22 cellular contexts compared by ENCODE assay signal in the genomic region with DNA sequence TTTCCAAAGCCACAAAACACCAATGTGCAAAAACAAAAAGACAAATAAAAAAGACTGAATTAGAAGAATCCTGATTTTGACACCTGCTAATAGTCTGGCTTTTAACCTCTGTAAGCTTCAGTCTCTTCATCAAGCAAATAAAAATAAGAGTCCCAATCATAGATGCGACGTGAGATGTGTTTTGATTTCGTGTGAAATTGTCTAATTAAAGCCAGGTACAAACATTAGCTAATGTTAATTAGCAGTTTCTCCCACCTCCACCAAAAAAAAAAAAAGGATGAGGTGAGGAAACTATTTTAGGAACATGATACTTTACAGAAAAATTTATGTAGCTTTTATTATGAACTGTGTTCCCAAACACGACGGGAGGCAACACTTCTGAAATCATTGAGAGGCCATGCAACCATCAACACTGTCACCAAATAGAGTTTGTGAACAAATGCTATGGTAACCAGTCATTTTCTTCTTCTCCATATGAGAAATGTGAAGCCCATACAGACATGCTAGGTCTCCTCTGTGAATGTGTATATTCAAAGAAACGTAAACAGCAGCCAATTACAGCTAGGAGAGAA. TPM values are rescaled to one million over a fixed set of nuclear protein-coding genes. Genes with fewer than 3 reads are reported as not detected.
DNase-seq lines count a peak whose midpoint lies in the region; ATAC-seq, FAIRE-seq and TF ChIP-seq lines count a peak whose summit lies in the region.
"Had no signal": no experiment of that assay in that cellular context is flagged by ENCODE, and none has a peak within 500 bp of the region (broad histone marks: within the 10 kb centered on the region; RNA-seq: fewer than 3 reads in every experiment).

No MANE protein-coding gene starts in this region.

- CTCF ChIA-PET in endothelial cell of umbilical vein (lab: Charles Lee) = interaction anchor here (0.7 to 3.4 kb wide), 9 partner anchors 13 to 481 kb away, joined by 3 to 20 read pairs (median 4); no protein-coding TSS in a partner anchor
- CTCF ChIA-PET in activated CD8-positive, alpha-beta T cell treated with anti-CD3 and anti-CD28 coated beads, Interleukin-2, amount 10 ng/mL, durations not matched to agents 7 days and 5 days (lab: Charles Lee) = interaction anchor here (1.5 to 1.9 kb wide), 2 partner anchors 41 to 43 kb away, joined by 3 to 7 read pairs; no protein-coding TSS in a partner anchor

- H3K4me3 ChIP-seq in HUES64 (ENCODE audit: low read length) = peak overlapping the region; percentile 33; the same call in 1 of the 2 replicates
- H3K4me3 ChIP-seq in endothelial cell of umbilical vein (replicated peaks in 1 of 3; ENCODE audit: insufficient read depth in 1 of 3, low read depth in 1 of 3, low read length in 3 of 3) = no peak overlapping the region
- H3K4me3 ChIP-seq in BE2C (ENCODE audit: low read depth, low read length) = no peak overlapping the region
- H3K4me3 ChIP-seq: ascending aorta, coronary artery, SJCRH30 had no signal

- WGBS in HUES64 = 66% methylated on average over 6 of the region's 6 CpGs

- no peaks in the 10 kb centered on the region for H4K20me1 ChIP-seq in endothelial cell of umbilical vein (replicated peaks; ENCODE audit: control insufficient read depth, extremely low read depth, insufficient read depth, low read length)

- peak; percentile 48 for DNase-seq in COR-L47 (lab: John Stamatoyannopoulos, UW)
- DNase-seq in NCI-H748 (lab: John Stamatoyannopoulos, UW; ENCODE audit: unreplicated experiment) = peak; percentile 88
- DNase-seq in endothelial cell of umbilical vein (ENCODE audit: low read depth, low spot score) = no peak
- DNase-seq in BE2C = no peak
- no peak for DNase-seq in H54 (ENCODE audit: insufficient read length, low spot score)
- DNase-seq in activated CD8-positive, alpha-beta T cell treated with anti-CD3 and anti-CD28 coated beads, Interleukin-2, amount 10 ng/mL, durations not matched to agents 7 days and 5 days = no peak
- DNase-seq in SHP77 (lab: John Stamatoyannopoulos, UW) = no peak
- DNase-seq: activated CD4-positive, alpha-beta T cell treated with anti-CD3 and anti-CD28 coated beads, Interleukin-2, amount 10 ng/mL, durations not matched to agents 24 days and 14 days; activated naive CD4-positive, alpha-beta T cell treated with anti-CD3 and anti-CD28 coated beads for 36 hours; activated T-cell treated with anti-CD3 and anti-CD28 coated beads for 4 hours; CD8-positive, alpha-beta T cell; GF-D8; glutamatergic neuron; islet precursor cell; SJCRH30; stimulated activated CD4-positive, alpha-beta T cell treated with anti-CD3 and anti-CD28 coated beads, Interleukin-2, amount 100 ng/mL, for 24 hours had no signal

- H3K9me1 ChIP-seq in endothelial cell of umbilical vein (replicated peaks; ENCODE audit: control insufficient read depth, extremely low read depth, insufficient read depth, low read length) = no peaks in the 10 kb centered on the region

- no peak overlapping the region for H3K27ac Mint-ChIP-seq in activated CD8-positive, alpha-beta T cell treated with anti-CD3 and anti-CD28 coated beads, Interleukin-2, amount 10 ng/mL, durations not matched to agents 7 days and 5 days
- H3K27ac Mint-ChIP-seq: activated CD4-positive, alpha-beta T cell treated with anti-CD3 and anti-CD28 coated beads, Interleukin-2, amount 10 ng/mL, durations not matched to agents 24 days and 14 days; activated naive CD4-positive, alpha-beta T cell treated with anti-CD3 and anti-CD28 coated beads for 36 hours; CD8-positive, alpha-beta T cell; memory B cell had no signal

- no peaks in the 10 kb centered on the region for H3K4me1 Mint-ChIP-seq in activated CD8-positive, alpha-beta T cell treated with anti-CD3 and anti-CD28 coated beads, Interleukin-2, amount 10 ng/mL, durations not matched to agents 7 days and 5 days (ENCODE audit: low read depth)
- H3K4me1 Mint-ChIP-seq: memory B cell had no signal

- no peaks in the 10 kb centered on the region; the same call in 1 of the 2 replicates for H3K27me3 ChIP-seq in HUES64 (ENCODE audit: insufficient read depth, low read length)
- no peaks in the 10 kb centered on the region for H3K27me3 ChIP-seq in endothelial cell of umbilical vein (ENCODE audit: control insufficient read depth in 2 of 2, insufficient read depth in 2 of 2, low read length in 2 of 2)
- H3K27me3 ChIP-seq in BE2C = no peaks in the 10 kb centered on the region
- H3K27me3 ChIP-seq: ascending aorta, SJCRH30 had no signal

- no peaks in the 10 kb centered on the region for H3K36me3 Mint-ChIP-seq in activated CD8-positive, alpha-beta T cell treated with anti-CD3 and anti-CD28 coated beads, Interleukin-2, amount 10 ng/mL, durations not matched to agents 7 days and 5 days (ENCODE audit: low read depth)
- H3K36me3 Mint-ChIP-seq: CD8-positive, alpha-beta T cell; memory B cell had no signal

- POLR2A ChIA-PET in endothelial cell of umbilical vein (lab: Charles Lee) = interaction anchor here (1.5 kb wide), 1 partner anchor 13 kb away, joined by 3 read pairs; no protein-coding TSS in a partner anchor
- POLR2A ChIA-PET in activated CD8-positive, alpha-beta T cell treated with anti-CD3 and anti-CD28 coated beads, Interleukin-2, amount 10 ng/mL, durations not matched to agents 7 days and 5 days (lab: Charles Lee) = no interaction called here

- TF ChIP-seq POLR2A in endothelial cell of umbilical vein (IDR thresholded peaks at IDR 0.05; ENCODE audit: low read depth, low read length) (no peak), H54 (IDR thresholded peaks at IDR 0.05; ENCODE audit: low read depth, low read length) (no peak)

- dilution Hi-C loops in endothelial cell of umbilical vein (cut with MboI; ENCODE audit: extremely low pct_ligation_motif_present, low sequenced_read_pairs) = no loop called here

- H3K9me3 ChIP-seq in HUES64 (ENCODE audit: insufficient read depth, low read depth, low read length) (no peaks in the 10 kb centered on the region), endothelial cell of umbilical vein (replicated peaks; ENCODE audit: control insufficient read depth, insufficient read depth, low read length) (no peaks in the 10 kb centered on the region), BE2C (no peaks in the 10 kb centered on the region)
- H3K9me3 ChIP-seq: ascending aorta, neutrophil, SJCRH30 had no signal

- H3K9ac ChIP-seq in HUES64 (ENCODE audit: low read depth, low read length) (peak overlapping the region; percentile 36; the same call in 1 of the 2 replicates), endothelial cell of umbilical vein (replicated peaks; ENCODE audit: extremely low read depth, insufficient read depth, low read length) (peak overlapping the region; percentile 24)

- H3K9me3 Mint-ChIP-seq in activated CD8-positive, alpha-beta T cell treated with anti-CD3 and anti-CD28 coated beads, Interleukin-2, amount 10 ng/mL, durations not matched to agents 7 days and 5 days (ENCODE audit: insufficient read depth) = no peaks in the 10 kb centered on the region
- H3K9me3 Mint-ChIP-seq: activated CD4-positive, alpha-beta T cell treated with anti-CD3 and anti-CD28 coated beads, Interleukin-2, amount 10 ng/mL, durations not matched to agents 24 days and 14 days; activated naive CD4-positive, alpha-beta T cell treated with anti-CD3 and anti-CD28 coated beads for 36 hours; CD8-positive, alpha-beta T cell; memory B cell had no signal

- H3K36me3 ChIP-seq in HUES64 (ENCODE audit: insufficient read depth, low read length) (no peaks in the 10 kb centered on the region), endothelial cell of umbilical vein (ENCODE audit: control insufficient read depth in 2 of 2, extremely low read depth in 1 of 2, insufficient read depth in 2 of 2, low read length in 2 of 2) (no peaks in the 10 kb centered on the region), BE2C (no peaks in the 10 kb centered on the region)
- H3K36me3 ChIP-seq: ascending aorta, neutrophil, SJCRH30 had no signal

- H3K27ac ChIP-seq in HUES64 (ENCODE audit: low read depth, low read length) (peak overlapping the region; percentile 68), endothelial cell of umbilical vein (ENCODE audit: insufficient read depth, low read depth, low read length) (peak overlapping the region; percentile 42)
- H3K27ac ChIP-seq: ascending aorta, coronary artery, neutrophil, SJCRH30 had no signal

- TF ChIP-seq CTCF in endothelial cell of umbilical vein (IDR thresholded peaks at IDR 0.05; ENCODE audit: extremely low read depth in 1 of 2, insufficient read depth in 1 of 2, low read depth in 1 of 2, low read length in 2 of 2) = no peak
- no peak for TF ChIP-seq CTCF in BE2C (IDR thresholded peaks at IDR 0.05; ENCODE audit: low read depth, low read length)

- H3K27me3 Mint-ChIP-seq in activated CD8-positive, alpha-beta T cell treated with anti-CD3 and anti-CD28 coated beads, Interleukin-2, amount 10 ng/mL, durations not matched to agents 7 days and 5 days (ENCODE audit: low read depth) = peaks cover 68% of the 10 kb centered on the region

- no peak overlapping the region for H2AFZ ChIP-seq in endothelial cell of umbilical vein (ENCODE audit: low read depth, low read length)

- H3K4me2 ChIP-seq in endothelial cell of umbilical vein (ENCODE audit: insufficient read depth, low read length) = peak overlapping the region; percentile 75

- FAIRE-seq in endothelial cell of umbilical vein (lab: Jason Lieb, UNC) (no peak), H54 (lab: Jason Lieb, UNC) (no peak)

- H3K79me2 ChIP-seq in endothelial cell of umbilical vein (ENCODE audit: control insufficient read depth, insufficient read depth, low read length) = no peaks in the 10 kb centered on the region

- ATAC-seq in activated CD8-positive, alpha-beta T cell treated with anti-CD3 and anti-CD28 coated beads, Interleukin-2, amount 10 ng/mL, durations not matched to agents 7 days and 5 days = no peak
- ATAC-seq: CD8-positive, alpha-beta T cell; sciatic nerve had no signal

- intact Hi-C loops in endothelial cell of umbilical vein (cut with micrococcal nuclease) = no loop called here

- no TSS peak for BruUV-seq in endothelial cell of umbilical vein (replicated peaks; lab: Mats Ljungman, UMichigan)

- H3K4me3 Mint-ChIP-seq in activated CD8-positive, alpha-beta T cell treated with anti-CD3 and anti-CD28 coated beads, Interleukin-2, amount 10 ng/mL, durations not matched to agents 7 days and 5 days = no peak overlapping the region
- H3K4me3 Mint-ChIP-seq: activated CD4-positive, alpha-beta T cell treated with anti-CD3 and anti-CD28 coated beads, Interleukin-2, amount 10 ng/mL, durations not matched to agents 24 days and 14 days; activated naive CD4-positive, alpha-beta T cell treated with anti-CD3 and anti-CD28 coated beads for 36 hours; CD8-positive, alpha-beta T cell; memory B cell had no signal

- peaks cover 24% of the 10 kb centered on the region for H3K4me1 ChIP-seq in HUES64 (ENCODE audit: insufficient read depth, low read length)
- H3K4me1 ChIP-seq in endothelial cell of umbilical vein (ENCODE audit: control insufficient read depth, extremely low read depth, insufficient read depth, low read length) = peaks cover 14% of the 10 kb centered on the region
- no peaks in the 10 kb centered on the region for H3K4me1 ChIP-seq in BE2C
- H3K4me1 ChIP-seq: SJCRH30 had no signal

RNA-seq across cellular contexts. Expression of gene EVI5, which starts 6.7 kb away (rescaled TPM):
- 4.6 TPM for polyA plus RNA-seq in HUES64 (2013, experiment 1 of 2)
- 7.2 TPM for polyA plus RNA-seq in HUES64 (2013, experiment 2 of 2)
- 26.2 and 34.4 TPM in 2 replicates for total RNA-seq in endothelial cell of umbilical vein
- 5.0 TPM in 2 replicates for polyA plus RNA-seq in endothelial cell of umbilical vein
- 7.5 and 7.7 TPM in 2 replicates for polyA plus RNA-seq in endothelial cell of umbilical vein (2011; cell fraction: cytosol; rRNA removed)
- 8.2 and 11.2 TPM in 2 replicates for polyA plus RNA-seq in endothelial cell of umbilical vein (2011; cell fraction: nucleus; rRNA removed)
- polyA plus RNA-seq in endothelial cell of umbilical vein (2012) = 8.0 and 11.0 TPM in 2 replicates
- 14.8 and 23.3 TPM in 2 replicates for polyA minus RNA-seq in endothelial cell of umbilical vein
- polyA minus RNA-seq in endothelial cell of umbilical vein (2011; cell fraction: cytosol; rRNA and poly(A)+ RNA removed) = 15.6 TPM
- polyA minus RNA-seq in endothelial cell of umbilical vein (2011; cell fraction: nucleus; rRNA and poly(A)+ RNA removed) = 30.0 and 35.6 TPM in 2 replicates
- polyA plus RNA-seq in BE2C (2012; ENCODE audit: insufficient read depth, insufficient read length, low read depth) = 2.2 TPM
- under 1 TPM; 0.13 to 0.21 TPM for total RNA-seq in activated CD8-positive, alpha-beta T cell treated with anti-CD3 and anti-CD28 coated beads, Interleukin-2, amount 10 ng/mL, durations not matched to agents 7 days and 5 days

RNA-seq across cellular contexts. Expression of gene RPL5, which starts 40.3 kb away (rescaled TPM):
- 2,204 TPM for polyA plus RNA-seq in HUES64 (2013, experiment 1 of 2)
- polyA plus RNA-seq in HUES64 (2013, experiment 2 of 2) = 2,625 TPM
- 1,109 and 1,117 TPM in 2 replicates for total RNA-seq in endothelial cell of umbilical vein
- polyA plus RNA-seq in endothelial cell of umbilical vein = 1,101 and 1,237 TPM in 2 replicates
- 1,767 and 1,879 TPM in 2 replicates for polyA plus RNA-seq in endothelial cell of umbilical vein (2011; cell fraction: cytosol; rRNA removed)
- polyA plus RNA-seq in endothelial cell of umbilical vein (2011; cell fraction: nucleus; rRNA removed) = 564 and 678 TPM in 2 replicates
- 2,190 and 2,506 TPM in 2 replicates for polyA plus RNA-seq in endothelial cell of umbilical vein (2012)
- polyA minus RNA-seq in endothelial cell of umbilical vein = 892 and 930 TPM in 2 replicates
- polyA minus RNA-seq in endothelial cell of umbilical vein (2011; cell fraction: cytosol; rRNA and poly(A)+ RNA removed) = 601 TPM
- polyA minus RNA-seq in endothelial cell of umbilical vein (2011; cell fraction: nucleus; rRNA and poly(A)+ RNA removed) = 161 and 212 TPM in 2 replicates
- 400 TPM for polyA plus RNA-seq in BE2C (2012; ENCODE audit: insufficient read depth, insufficient read length, low read depth)
- 100 to 1,000 TPM; 816 to 821 TPM for total RNA-seq in activated CD8-positive, alpha-beta T cell treated with anti-CD3 and anti-CD28 coated beads, Interleukin-2, amount 10 ng/mL, durations not matched to agents 7 days and 5 days

Comparison
In these comparisons a context has a peak if more than half of its experiments do, and no peak if none do; other contexts are left out.
1. DNase-seq: peak in COR-L47 (single experiment) and NCI-H748 (single experiment); none in endothelial cell of umbilical vein (single experiment), BE2C (single experiment), H54 (single experiment), activated CD8-positive, alpha-beta T cell treated with anti-CD3 and anti-CD28 coated beads, Interleukin-2, amount 10 ng/mL, durations not matched to agents 7 days and 5 days (single experiment) and SHP77 (0 of 2).
2. RNA of gene EVI5, which starts 6.7 kb away (total RNA-seq): 26.2 to 34.4 TPM in endothelial cell of umbilical vein; 0.13 to 0.21 TPM in activated CD8-positive, alpha-beta T cell treated with anti-CD3 and anti-CD28 coated beads, Interleukin-2, amount 10 ng/mL, durations not matched to agents 7 days and 5 days; every median in the first group is over 10 times any median in the second.